Comparison of ENCODE assay signal across 15 cellular contexts in genomic region chr12:51869931-51870330, GRCh38. TPM values are rescaled to one million over a fixed set of nuclear protein-coding genes. Genes with fewer than 3 reads are reported as not detected.
DNase-seq lines count a peak whose midpoint lies in the region; ATAC-seq, FAIRE-seq and TF ChIP-seq lines count a peak whose summit lies in the region.
"Had no signal": no experiment of that assay in that cellular context is flagged by ENCODE, and none has a peak within 500 bp of the region (broad histone marks: within the 10 kb centered on the region; RNA-seq: fewer than 3 reads in every experiment).

No MANE protein-coding gene starts in this region.

- peak overlapping the region; percentile 53 for H4K91ac ChIP-seq in H9 (ENCODE audit: insufficient read length, low read depth, low read length)

- H3K4me1 Mint-ChIP-seq in H9: peaks cover 68 to 84% of the 10 kb centered on the region in 2 experiments
- peaks cover 13% of the 10 kb centered on the region for H3K4me1 Mint-ChIP-seq in astrocyte (ENCODE audit: low read depth, unreplicated experiment)
- peaks cover 19 to 27% (median 27%) of the 10 kb centered on the region in 3 donors for H3K4me1 Mint-ChIP-seq in naive B cell
- peaks cover 54% of the 10 kb centered on the region for H3K4me1 Mint-ChIP-seq in type B pancreatic cell (ENCODE audit: unreplicated experiment)

- DNase-seq in H9 (no peak), astrocyte (ENCODE audit: low read depth) (no peak), naive B cell (no peak), type B pancreatic cell (ENCODE audit: extremely low spot score, unreplicated experiment) (no peak), NCI-H526 (lab: John Stamatoyannopoulos, UW) (no peak), NCI-H2196 (lab: John Stamatoyannopoulos, UW; ENCODE audit: unreplicated experiment) (no peak), DMS114 treated with DMSO at 0.1 percent for 48 hours (lab: John Stamatoyannopoulos, UW; ENCODE audit: unreplicated experiment) (no peak)
- DNase-seq: activated CD8-positive, alpha-beta T cell treated with anti-CD3 and anti-CD28 coated beads, Interleukin-2, amount 10 ng/mL, durations not matched to agents 7 days and 5 days; kidney glomerular epithelial cell; NCI-H2081 treated with DMSO at 0.1 percent for 48 hours; stimulated activated naive CD8-positive, alpha-beta T cell treated with anti-CD3 and anti-CD28 coated beads, Interleukin-15, Interleukin-2, amounts not matched to agents 100 U/mL and 50 U/mL, for 24 hours had no signal

- no peak overlapping the region for H4K5ac ChIP-seq in H9 (ENCODE audit: insufficient read length, low read depth, low read length)

- no peak overlapping the region for H3K9ac ChIP-seq in H9 (ENCODE audit: extremely low read depth, insufficient read length, low read length)
- H3K9ac ChIP-seq in astrocyte (ENCODE audit: low read length): no peak overlapping the region

- no peak overlapping the region for H3K4ac ChIP-seq in H9 (ENCODE audit: low read depth, low read length)

- H3K27me3 Mint-ChIP-seq in H9 (ENCODE audit: low read depth): peaks cover 66% of the 10 kb centered on the region
- peaks cover 52% of the 10 kb centered on the region for H3K27me3 Mint-ChIP-seq in astrocyte (ENCODE audit: low read depth, unreplicated experiment)
- H3K27me3 Mint-ChIP-seq in naive B cell: peaks cover 47 to 85% (median 76%) of the 10 kb centered on the region in 3 donors
- H3K27me3 Mint-ChIP-seq in type B pancreatic cell: peaks cover 24% of the 10 kb centered on the region

- H3K14ac ChIP-seq in H9 (ENCODE audit: insufficient read depth, low read length): peak overlapping the region; percentile 52; the same call in 1 of the 2 replicates

- no peak overlapping the region for H2AK5ac ChIP-seq in H9 (ENCODE audit: insufficient read length, low read length)

- no peak for FAIRE-seq in astrocyte (lab: Jason Lieb, UNC)
- FAIRE-seq: GM12892 had no signal

- H3K27ac ChIP-seq in H9 (ENCODE audit: insufficient read length, low read depth, low read length) (no peak overlapping the region), astrocyte (ENCODE audit: low read depth, low read length) (no peak overlapping the region)
- H3K27ac ChIP-seq: C4-2B had no signal

- TF ChIP-seq CTCF in H9 (conservative IDR thresholded peaks at IDR 0.05): no peak
- TF ChIP-seq CTCF in astrocyte (IDR thresholded peaks at IDR 0.05; ENCODE audit: insufficient read depth, low read depth, low read length): no peak
- no peak for TF ChIP-seq CTCF in type B pancreatic cell (conservative IDR thresholded peaks at IDR 0.05)

- H3K79me2 ChIP-seq in H9 (ENCODE audit: insufficient read depth, low read length): no peaks in the 10 kb centered on the region
- no peaks in the 10 kb centered on the region for H3K79me2 ChIP-seq in astrocyte (ENCODE audit: insufficient read depth, low read length)

- peaks cover 0 to 2% of the 10 kb centered on the region in 2 experiments; a peak in 1 of 5 replicates for H3K9me3 Mint-ChIP-seq in H9
- no peaks in the 10 kb centered on the region for H3K9me3 Mint-ChIP-seq in astrocyte (ENCODE audit: unreplicated experiment)
- no peaks in the 10 kb centered on the region for H3K9me3 Mint-ChIP-seq in naive B cell
- no peaks in the 10 kb centered on the region for H3K9me3 Mint-ChIP-seq in type B pancreatic cell

- H2AFZ ChIP-seq in H9 (ENCODE audit: low read length) (no peak overlapping the region), astrocyte (ENCODE audit: low read depth, low read length) (no peak overlapping the region)

- H3K4me3 Mint-ChIP-seq in H9 (peak overlapping the region; percentile 54 to 76), astrocyte (ENCODE audit: unreplicated experiment) (peak overlapping the region; percentile 8), naive B cell (peak overlapping the region in 6 of 8 donors; percentile 31 to 80 (median 52)), type B pancreatic cell (peak overlapping the region; percentile 72)
- H3K4me3 Mint-ChIP-seq: activated CD8-positive, alpha-beta T cell treated with anti-CD3 and anti-CD28 coated beads, Interleukin-2, amount 10 ng/mL, durations not matched to agents 7 days and 5 days had no signal

- no peak overlapping the region for H2BK12ac ChIP-seq in H9 (ENCODE audit: insufficient read length, low read depth, low read length)

- no peak overlapping the region for H2BK120ac ChIP-seq in H9 (ENCODE audit: low read depth, low read length, poor library complexity, severe bottlenecking)

- no peaks in the 10 kb centered on the region for H3K36me3 ChIP-seq in astrocyte (ENCODE audit: insufficient read depth, low read length)

- H3K9me3 ChIP-seq in H9 (ENCODE audit: control insufficient read depth, low read depth, low read length) (no peaks in the 10 kb centered on the region), astrocyte (ENCODE audit: insufficient read depth, low read depth, low read length) (no peaks in the 10 kb centered on the region)

- ATAC-seq in naive B cell (ENCODE audit: low read depth in 2 of 2): no peak
- ATAC-seq: activated CD8-positive, alpha-beta T cell treated with anti-CD3 and anti-CD28 coated beads, Interleukin-2, amount 10 ng/mL, durations not matched to agents 7 days and 5 days had no signal

- no peak overlapping the region for H3T11ph ChIP-seq in H9 (ENCODE audit: low read length)

- H3K27ac Mint-ChIP-seq in H9: peak overlapping the region in 2 of 3 experiments; percentile 70 to 86; a peak in 4 of 7 replicates
- no peak overlapping the region for H3K27ac Mint-ChIP-seq in astrocyte (ENCODE audit: unreplicated experiment)
- H3K27ac Mint-ChIP-seq in naive B cell: no peak overlapping the region
- H3K27ac Mint-ChIP-seq in type B pancreatic cell: peak overlapping the region; percentile 50
- H3K27ac Mint-ChIP-seq: activated CD8-positive, alpha-beta T cell treated with anti-CD3 and anti-CD28 coated beads, Interleukin-2, amount 10 ng/mL, durations not matched to agents 7 days and 5 days had no signal

- H3K4me1 ChIP-seq in H9 (ENCODE audit: insufficient read depth, low read length): peaks cover 7% of the 10 kb centered on the region; the same call in 1 of the 2 replicates
- H3K4me1 ChIP-seq in astrocyte (ENCODE audit: insufficient read depth, low read length): peaks cover 16% of the 10 kb centered on the region

- no peak overlapping the region for H4K8ac ChIP-seq in H9 (replicated peaks; ENCODE audit: insufficient read length, low read depth, low read length)

- no peak overlapping the region for H3K23ac ChIP-seq in H9 (ENCODE audit: insufficient read length, low read depth, low read length)

- H3K36me3 Mint-ChIP-seq in H9 (ENCODE audit: insufficient read depth in 1 of 3, low read depth in 3 of 3) (no peaks in the 10 kb centered on the region; a peak in 1 of 7 replicates), astrocyte (ENCODE audit: low read depth, unreplicated experiment) (no peaks in the 10 kb centered on the region), naive B cell (no peaks in the 10 kb centered on the region), type B pancreatic cell (no peaks in the 10 kb centered on the region)

- H3K56ac ChIP-seq in H9 (ENCODE audit: insufficient read length, low read depth, low read length): no peak overlapping the region

- H4K20me1 ChIP-seq in H9 (ENCODE audit: control insufficient read depth, insufficient read depth, insufficient read length) (no peaks in the 10 kb centered on the region), astrocyte (ENCODE audit: insufficient read depth, low read length) (no peaks in the 10 kb centered on the region)

- WGBS in H9 (ENCODE audit: extremely low coverage, insufficient read length, low lambda C conversion rate): no CpG with 5 or more reads among the region's 3 CpGs

- no peak overlapping the region for H2BK20ac ChIP-seq in H9 (ENCODE audit: low read depth, low read length, poor library complexity, severe bottlenecking)

- H3K4me2 ChIP-seq in H9 (ENCODE audit: insufficient read depth, insufficient read length, low read length) (peak overlapping the region; percentile 57), astrocyte (ENCODE audit: low read length) (peak overlapping the region; percentile 96)

- no peak overlapping the region for H2BK15ac ChIP-seq in H9 (ENCODE audit: low read depth, low read length)

- H3K23me2 ChIP-seq in H9 (ENCODE audit: insufficient read length, low read depth, low read length, poor library complexity, severe bottlenecking): peaks cover 14% of the 10 kb centered on the region

- H3K27me3 ChIP-seq in H9 (ENCODE audit: insufficient read depth, low read length): peaks cover 13% of the 10 kb centered on the region; the same call in 1 of the 2 replicates
- peaks cover 4% of the 10 kb centered on the region for H3K27me3 ChIP-seq in astrocyte (ENCODE audit: insufficient read depth, low read length)

- H2BK5ac ChIP-seq in H9 (ENCODE audit: insufficient read length, low read length): no peak overlapping the region

- no peak overlapping the region for H3K4me3 ChIP-seq in astrocyte (ENCODE audit: insufficient read depth, low read depth, low read length)

- H3K18ac ChIP-seq in H9 (ENCODE audit: insufficient read length, low read depth, low read length): peak overlapping the region; percentile 47

- no peaks in the 10 kb centered on the region for H3K79me1 ChIP-seq in H9 (ENCODE audit: insufficient read depth, low read depth, low read length, poor library complexity, severe bottlenecking)

RNA-seq across cellular contexts. Expression of gene ANKRD33, which starts 18.0 kb away (rescaled TPM):
- total RNA-seq in H9 (2021) (0.61 and 0.81 TPM in 2 replicates), astrocyte (not detected in 2 replicates), type B pancreatic cell (ENCODE audit: low replicate concordance) (0.51 and 0.62 TPM in 2 replicates)
- polyA plus RNA-seq in naive B cell (ENCODE audit: low read depth in 6 of 6): not detected
- total RNA-seq: activated CD8-positive, alpha-beta T cell treated with anti-CD3 and anti-CD28 coated beads, Interleukin-2, amount 10 ng/mL, durations not matched to agents 7 days and 5 days; myocyte had no signal
- polyA plus RNA-seq: esophagus had no signal

RNA-seq across cellular contexts. Expression of gene FIGNL2, which starts 21.4 kb away (rescaled TPM):
- total RNA-seq in H9 (2021) (19.5 and 19.7 TPM in 2 replicates), astrocyte (5.0 and 6.7 TPM in 2 replicates), type B pancreatic cell (ENCODE audit: low replicate concordance) (5.7 and 17.8 TPM in 2 replicates)
- under 1 TPM in 2 of 6 donors, not detected in 4; 0.06 to 0.11 TPM for polyA plus RNA-seq in naive B cell (ENCODE audit: low read depth in 6 of 6)

RNA-seq across cellular contexts. Expression of gene ACVRL1, which starts 37.4 kb away (rescaled TPM):
- total RNA-seq in H9 (2021) (not detected in 2 replicates), astrocyte (0.95 and 1.3 TPM in 2 replicates), type B pancreatic cell (ENCODE audit: low replicate concordance) (0.46 and 0.95 TPM in 2 replicates)
- not detected for polyA plus RNA-seq in naive B cell (ENCODE audit: low read depth in 6 of 6)
- total RNA-seq: activated CD8-positive, alpha-beta T cell treated with anti-CD3 and anti-CD28 coated beads, Interleukin-2, amount 10 ng/mL, durations not matched to agents 7 days and 5 days had no signal

Comparison
In these comparisons a context has a peak if more than half of its experiments do, and no peak if none do; other contexts are left out.
1. H3K27ac Mint-ChIP-seq: peak in H9 (2 of 3) and type B pancreatic cell (single experiment); none in astrocyte (single experiment) and naive B cell (0 of 6).
2. H3K4me3 Mint-ChIP-seq: peak in every context shown above with its lines; median percentile 72 in type B pancreatic cell; 65 in H9; 52 in naive B cell; 8 in astrocyte.